In the genomic region with DNA sequence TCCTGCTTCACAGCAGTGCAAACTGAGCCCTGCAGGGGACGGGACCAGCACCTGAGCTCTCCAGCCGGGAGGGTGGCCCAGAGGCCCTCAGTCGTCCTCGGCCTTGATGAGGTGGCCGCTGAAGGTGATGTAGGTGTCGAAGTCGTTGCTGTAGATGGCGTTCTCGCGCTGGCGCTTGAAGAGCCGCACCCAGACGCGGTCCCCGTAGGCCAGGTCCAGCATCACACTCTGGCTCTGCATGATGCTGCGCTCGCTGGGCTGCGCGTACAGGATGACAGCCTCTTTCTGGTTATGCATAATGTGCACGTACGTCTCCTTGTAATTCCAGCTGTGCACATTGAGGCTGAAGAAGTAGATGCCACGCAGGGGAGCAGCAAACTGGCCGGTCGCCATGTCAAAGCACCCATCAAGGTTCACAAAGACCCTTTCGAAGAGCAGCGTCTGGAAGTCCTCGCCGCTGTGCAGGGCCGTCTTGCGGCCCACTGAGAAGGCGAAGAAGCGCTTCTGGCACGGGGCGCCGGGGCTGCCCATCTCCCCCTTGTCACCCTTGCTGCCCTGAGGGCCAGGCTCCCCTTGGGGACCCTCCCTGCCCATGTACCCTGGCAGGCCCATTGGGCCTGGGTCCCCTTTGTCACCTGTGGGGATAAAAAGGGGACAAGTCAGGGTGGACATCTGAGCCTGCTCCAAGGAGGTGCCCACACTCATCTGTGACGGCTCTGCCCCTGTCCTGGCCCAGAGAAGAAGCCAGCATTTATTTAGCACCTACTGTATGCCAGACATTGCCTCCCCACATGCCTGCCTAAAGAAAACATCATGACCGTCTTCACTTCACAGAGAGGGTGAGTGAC, we compare ENCODE assay signal across 24 cellular contexts. TPM values are rescaled to one million over a fixed set of nuclear protein-coding genes. Genes with fewer than 3 reads are reported as not detected.
DNase-seq lines count a peak whose midpoint lies in the region; ATAC-seq and TF ChIP-seq lines count a peak whose summit lies in the region.
"Had no signal": no experiment of that assay in that cellular context is flagged by ENCODE, and none has a peak within 500 bp of the region (broad histone marks: within the 10 kb centered on the region; RNA-seq: fewer than 3 reads in every experiment).

No MANE protein-coding gene starts in this region.

- H3K4me3 Mint-ChIP-seq in activated CD8-positive, alpha-beta T cell treated with anti-CD3 and anti-CD28 coated beads, Interleukin-2, amount 10 ng/mL, durations not matched to agents 7 days and 5 days, result no peak overlapping the region
- H3K4me3 Mint-ChIP-seq: brain, neural crest cell had no signal

- H3K27ac ChIP-seq in aorta (ENCODE audit: low read depth in 1 of 2, low read length in 2 of 2), result no peak overlapping the region
- H3K27ac ChIP-seq: SK-N-MC had no signal

- CTCF ChIA-PET in activated CD8-positive, alpha-beta T cell treated with anti-CD3 and anti-CD28 coated beads, Interleukin-2, amount 10 ng/mL, durations not matched to agents 7 days and 5 days (lab: Charles Lee), result no interaction called here

- H3K27me3 Mint-ChIP-seq in activated CD8-positive, alpha-beta T cell treated with anti-CD3 and anti-CD28 coated beads, Interleukin-2, amount 10 ng/mL, durations not matched to agents 7 days and 5 days (ENCODE audit: low read depth), result peaks cover 4% of the 10 kb centered on the region
- H3K27me3 Mint-ChIP-seq: brain had no signal

- peak; percentile 8 for DNase-seq in left cardiac atrium
- DNase-seq in Right ventricle myocardium superior, result no peak
- DNase-seq in activated CD8-positive, alpha-beta T cell treated with anti-CD3 and anti-CD28 coated beads, Interleukin-2, amount 10 ng/mL, durations not matched to agents 7 days and 5 days, result no peak
- peak in 2 of 3 donors; percentile 28 to 49 for DNase-seq in mucosa of descending colon
- DNase-seq in aorta, result peak; percentile 42 to 53
- DNase-seq in NCI-H1105 treated with DMSO at 0.1 percent for 48 hours (lab: John Stamatoyannopoulos, UW), result no peak
- DNase-seq in stimulated activated CD4-positive, alpha-beta T cell treated with anti-CD3 and anti-CD28 coated beads, Interleukin-4, amount 100 ng/mL, for 1 hour, result no peak
- DNase-seq: activated gamma-delta T cell treated with Interleukin-2 at 50 U/mL for 16 hours; adrenal gland; BE2C; islet precursor cell; NCI-H2081 treated with DMSO at 0.1 percent for 48 hours; NCI-H446; NCI-H774; RPMI8226; stimulated activated CD4-positive, alpha-beta T cell treated with anti-CD3 and anti-CD28 coated beads, Interleukin-15, amount 100 ng/mL, for 24 hours; stimulated activated naive CD8-positive, alpha-beta T cell treated with anti-CD3 and anti-CD28 coated beads, Interleukin-15, Interleukin-2, amounts not matched to agents 100 U/mL and 50 U/mL, for 24 hours had no signal

- WGBS in aorta, 2 donors, result 83 to 92% methylated on average over 37 of the region's 37 CpGs

- H3K27me3 ChIP-seq in aorta (ENCODE audit: control insufficient read depth in 1 of 2, insufficient read depth in 2 of 2, low read length in 1 of 2), result no peaks in the 10 kb centered on the region
- H3K27me3 ChIP-seq: adrenal gland, BE2C had no signal

- H3K4me3 ChIP-seq in mucosa of descending colon, result no peak overlapping the region
- H3K4me3 ChIP-seq in aorta (ENCODE audit: low read length in 2 of 2), result no peak overlapping the region
- H3K4me3 ChIP-seq: adrenal gland, lung, SK-N-MC had no signal

- no peak for TF ChIP-seq CTCF in mucosa of descending colon (IDR thresholded peaks at IDR 0.05)

- ATAC-seq in left cardiac atrium (no peak), Right ventricle myocardium superior (ENCODE audit: poor library complexity) (no peak), mucosa of descending colon (no peak), aorta (ENCODE audit: low FRiP score) (no peak), HG03097 (IDR thresholded peaks at IDR 0.05; ENCODE audit: low FRiP score, unreplicated experiment) (no peak)
- no peak for ATAC-seq in activated CD8-positive, alpha-beta T cell treated with anti-CD3 and anti-CD28 coated beads, Interleukin-2, amount 10 ng/mL, durations not matched to agents 7 days and 5 days
- ATAC-seq: stimulated activated naive CD8-positive, alpha-beta T cell treated with anti-CD3 and anti-CD28 coated beads, Interleukin-15, Interleukin-2, amounts not matched to agents 100 U/mL and 50 U/mL, for 24 hours had no signal

- peak overlapping the region; percentile 50 for H3K27ac Mint-ChIP-seq in activated CD8-positive, alpha-beta T cell treated with anti-CD3 and anti-CD28 coated beads, Interleukin-2, amount 10 ng/mL, durations not matched to agents 7 days and 5 days

- H3K36me3 Mint-ChIP-seq in activated CD8-positive, alpha-beta T cell treated with anti-CD3 and anti-CD28 coated beads, Interleukin-2, amount 10 ng/mL, durations not matched to agents 7 days and 5 days (ENCODE audit: low read depth), result no peaks in the 10 kb centered on the region
- H3K36me3 Mint-ChIP-seq: brain had no signal

- POLR2A ChIA-PET in activated CD8-positive, alpha-beta T cell treated with anti-CD3 and anti-CD28 coated beads, Interleukin-2, amount 10 ng/mL, durations not matched to agents 7 days and 5 days (lab: Charles Lee), result no interaction called here

- no peaks in the 10 kb centered on the region for H3K9me3 Mint-ChIP-seq in activated CD8-positive, alpha-beta T cell treated with anti-CD3 and anti-CD28 coated beads, Interleukin-2, amount 10 ng/mL, durations not matched to agents 7 days and 5 days (ENCODE audit: insufficient read depth)
- H3K9me3 Mint-ChIP-seq: neural crest cell had no signal

- intact Hi-C loops in left cardiac atrium (cut with DNase I) (no loop called here), Right ventricle myocardium superior (cut with DNase I) (no loop called here), mucosa of descending colon (cut with DNase I, micrococcal nuclease) (no loop called here), aorta (cut with DNase I) (no loop called here)

- H3K4me1 Mint-ChIP-seq in activated CD8-positive, alpha-beta T cell treated with anti-CD3 and anti-CD28 coated beads, Interleukin-2, amount 10 ng/mL, durations not matched to agents 7 days and 5 days (ENCODE audit: low read depth), result peaks cover 59% of the 10 kb centered on the region

- H3K36me3 ChIP-seq in mucosa of descending colon (ENCODE audit: low read depth) (no peaks in the 10 kb centered on the region), aorta (ENCODE audit: control insufficient read depth in 1 of 2, insufficient read depth in 2 of 2, low read length in 1 of 2) (no peaks in the 10 kb centered on the region)
- H3K36me3 ChIP-seq: adrenal gland, BE2C had no signal

- H3K9me3 ChIP-seq in mucosa of descending colon, result no peaks in the 10 kb centered on the region
- no peaks in the 10 kb centered on the region for H3K9me3 ChIP-seq in aorta (ENCODE audit: control insufficient read depth, low read length)
- H3K9me3 ChIP-seq: adrenal gland, BE2C had no signal

- H3K4me1 ChIP-seq in mucosa of descending colon (ENCODE audit: low read depth) (peaks cover 39% of the 10 kb centered on the region), aorta (ENCODE audit: control insufficient read depth in 1 of 2, insufficient read depth in 2 of 2, low read length in 2 of 2) (no peaks in the 10 kb centered on the region)

RNA-seq across cellular contexts. Expression of gene C1QTNF6, which starts 5.7 kb away (rescaled TPM):
- total RNA-seq in left cardiac atrium, result 1 to 10 TPM; 1.8 to 2.9 TPM
- 1.5 TPM for total RNA-seq in Right ventricle myocardium superior
- total RNA-seq in activated CD8-positive, alpha-beta T cell treated with anti-CD3 and anti-CD28 coated beads, Interleukin-2, amount 10 ng/mL, durations not matched to agents 7 days and 5 days, result 1 to 10 TPM; 6.1 to 6.2 TPM
- total RNA-seq in mucosa of descending colon, result 10 to 100 TPM in 2 of 3 donors, 1 to 10 TPM in 1; 8.9 to 22.5 (median 13.3) TPM
- total RNA-seq in aorta, result 1 to 10 TPM; 2.4 to 7.0 TPM
- polyA plus RNA-seq in aorta, result 10 to 100 TPM in 1 of 2 donors, 1 to 10 TPM in 1; 3.1 to 11.9 TPM

RNA-seq across cellular contexts. Expression of gene SSTR3, which starts 30.0 kb away (rescaled TPM):
- total RNA-seq in left cardiac atrium (not detected), Right ventricle myocardium superior (not detected), mucosa of descending colon (under 1 TPM in 2 of 3 donors, not detected in 1; 0.09 to 0.10 TPM), aorta (not detected)
- 1 to 10 TPM; 3.5 to 3.6 TPM for total RNA-seq in activated CD8-positive, alpha-beta T cell treated with anti-CD3 and anti-CD28 coated beads, Interleukin-2, amount 10 ng/mL, durations not matched to agents 7 days and 5 days
- not detected for polyA plus RNA-seq in aorta
- total RNA-seq: A673, glomerular endothelial cell had no signal

RNA-seq across cellular contexts. Expression of gene IL2RB, which starts 32.6 kb away (rescaled TPM):
- 1 to 10 TPM in 1 of 2 donors, under 1 TPM in 1; 0.34 to 2.0 TPM for total RNA-seq in left cardiac atrium
- total RNA-seq in Right ventricle myocardium superior, result 0.75 TPM
- 100 to 1,000 TPM; 202 to 213 TPM for total RNA-seq in activated CD8-positive, alpha-beta T cell treated with anti-CD3 and anti-CD28 coated beads, Interleukin-2, amount 10 ng/mL, durations not matched to agents 7 days and 5 days
- 1 to 10 TPM; 4.5 to 5.8 (median 5.3) TPM for total RNA-seq in mucosa of descending colon
- total RNA-seq in aorta, result 1 to 10 TPM; 2.0 to 4.5 TPM
- polyA plus RNA-seq in aorta, result 1 to 10 TPM in 1 of 2 donors, under 1 TPM in 1; 0.23 to 1.3 TPM

Comparison
In these comparisons a context has a peak if more than half of its experiments do, and no peak if none do; other contexts are left out.
1. DNase-seq: peak in left cardiac atrium (single experiment), mucosa of descending colon (2 of 3) and aorta (2 of 2); none in Right ventricle myocardium superior (single experiment), activated CD8-positive, alpha-beta T cell treated with anti-CD3 and anti-CD28 coated beads, Interleukin-2, amount 10 ng/mL, durations not matched to agents 7 days and 5 days (single experiment), NCI-H1105 treated with DMSO at 0.1 percent for 48 hours (single experiment) and stimulated activated CD4-positive, alpha-beta T cell treated with anti-CD3 and anti-CD28 coated beads, Interleukin-4, amount 100 ng/mL, for 1 hour (single experiment).
2. RNA of gene IL2RB, which starts 32.6 kb away (total RNA-seq): 202 to 213 TPM in activated CD8-positive, alpha-beta T cell treated with anti-CD3 and anti-CD28 coated beads, Interleukin-2, amount 10 ng/mL, durations not matched to agents 7 days and 5 days; 4.5 to 5.8 TPM in mucosa of descending colon, 2.0 to 4.5 TPM in aorta, 0.34 to 2.0 TPM in left cardiac atrium and 0.75 TPM in Right ventricle myocardium superior (single experiment); every median in the first group is over 10 times any median in the second.